17 cellular contexts compared by ENCODE assay signal in genomic region chr2:158487419-158487818, GRCh38. TPM values are rescaled to one million over a fixed set of nuclear protein-coding genes. Genes with fewer than 3 reads are reported as not detected.
A peak's percentile ranks its signal among the peaks of the same experiment; 100 is the strongest.
DNase-seq lines count a peak whose midpoint lies in the region; ATAC-seq and TF ChIP-seq lines count a peak whose summit lies in the region.
"Had no signal": no experiment of that assay in that cellular context is flagged by ENCODE, and none has a peak within 500 bp of the region (broad histone marks: within the 10 kb centered on the region; RNA-seq: fewer than 3 reads in every experiment).

No MANE protein-coding gene starts in this region.

- H3K4me3 ChIP-seq in HEK293 (ENCODE audit: low read depth, low read length) (no peak overlapping the region), astrocyte of the spinal cord (ENCODE audit: low read depth, low read length) (no peak overlapping the region), gastroesophageal sphincter (no peak overlapping the region), skeletal muscle satellite cell (ENCODE audit: low read length) (no peak overlapping the region), ascending aorta (no peak overlapping the region), gastrocnemius medialis (no peak overlapping the region)
- H3K4me3 ChIP-seq: colonic mucosa, neural progenitor cell, transverse colon had no signal

- intact Hi-C loops in ascending aorta (cut with DNase I) (no loop called here), gastrocnemius medialis (cut with DNase I; ENCODE audit: low total_unique reads) (no loop called here)

- H3K27me3 ChIP-seq in gastroesophageal sphincter (no peaks in the 10 kb centered on the region), skeletal muscle satellite cell (ENCODE audit: control insufficient read depth, insufficient read depth, low read length) (no peaks in the 10 kb centered on the region), ascending aorta (no peaks in the 10 kb centered on the region), gastrocnemius medialis (no peaks in the 10 kb centered on the region)
- H3K27me3 ChIP-seq: colonic mucosa, neural progenitor cell, transverse colon had no signal

- no peak for ATAC-seq in gastroesophageal sphincter
- no peak for ATAC-seq in gastrocnemius medialis
- ATAC-seq: activated CD8-positive, alpha-beta memory T cell treated with anti-CD3 and anti-CD28 coated beads, Interleukin-2, amount 10 ng/mL, durations not matched to agents 7 days and 5 days had no signal

- H3K36me3 ChIP-seq in HEK293 (ENCODE audit: control insufficient read depth in 2 of 2, insufficient read depth in 1 of 2, low read length in 2 of 2) (no peaks in the 10 kb centered on the region), gastroesophageal sphincter (no peaks in the 10 kb centered on the region), skeletal muscle satellite cell (ENCODE audit: insufficient read depth, low read length) (no peaks in the 10 kb centered on the region), ascending aorta (no peaks in the 10 kb centered on the region), gastrocnemius medialis (no peaks in the 10 kb centered on the region)
- H3K36me3 ChIP-seq: colonic mucosa, neural progenitor cell, transverse colon had no signal

- in situ Hi-C loops in astrocyte of the spinal cord (cut with HindIII; ENCODE audit: low sequenced_read_pairs) = no loop called here
- in situ Hi-C loops in gastrocnemius medialis (cut with MboI; ENCODE audit: low sequenced_read_pairs in 4 of 4) = no loop called here

- no peaks in the 10 kb centered on the region for H3K9me3 ChIP-seq in HEK293 (ENCODE audit: control insufficient read depth, insufficient read depth, low read depth, low read length)
- no peaks in the 10 kb centered on the region for H3K9me3 ChIP-seq in gastroesophageal sphincter
- no peaks in the 10 kb centered on the region for H3K9me3 ChIP-seq in skeletal muscle satellite cell (replicated peaks; ENCODE audit: low read length)
- no peaks in the 10 kb centered on the region for H3K9me3 ChIP-seq in ascending aorta
- no peaks in the 10 kb centered on the region for H3K9me3 ChIP-seq in gastrocnemius medialis
- H3K9me3 ChIP-seq: colonic mucosa, transverse colon had no signal

- CTCF ChIA-PET in HEK293 (lab: Yijun Ruan, JAX) = interaction anchor here (1.2 to 1.4 kb wide), 2 partner anchors 18 to 307 kb away, joined by 3 to 4 read pairs; no protein-coding TSS in a partner anchor

- TF ChIP-seq POLR2A in gastroesophageal sphincter (IDR thresholded peaks at IDR 0.05) = no peak
- TF ChIP-seq POLR2A in gastrocnemius medialis (IDR thresholded peaks at IDR 0.05) = no peak

- DNase-seq in astrocyte of the spinal cord (ENCODE audit: low read depth, low spot score) = peak; percentile 76
- no peak for DNase-seq in NCI-H510A treated with DMSO at 0.1 percent for 48 hours (lab: John Stamatoyannopoulos, UW)
- no peak for DNase-seq in ascending aorta (ENCODE audit: low spot score in 2 of 2)
- no peak for DNase-seq in NCI-H146 (lab: John Stamatoyannopoulos, UW)
- DNase-seq in gastrocnemius medialis = no peak
- DNase-seq: activated CD8-positive, alpha-beta memory T cell treated with anti-CD3 and anti-CD28 coated beads, Interleukin-2, amount 10 ng/mL, durations not matched to agents 7 days and 5 days; colonic mucosa; head of caudate nucleus; NCI-H1105 treated with DMSO at 0.1 percent for 48 hours; NCI-H69; SHP77 treated with DMSO at 0.1 percent for 48 hours; small intestine; transverse colon had no signal

- peak overlapping the region; percentile 56 for H3K4me2 ChIP-seq in skeletal muscle satellite cell (ENCODE audit: low read length)
- H3K4me2 ChIP-seq: neural progenitor cell had no signal

- POLR2A ChIA-PET in HEK293 (lab: Yijun Ruan, JAX) = no interaction called here

- H3K4me1 ChIP-seq in HEK293 (ENCODE audit: control insufficient read depth, insufficient read depth, low read length) (peaks cover 18% of the 10 kb centered on the region), gastroesophageal sphincter (peaks cover 17 to 63% (median 21%) of the 10 kb centered on the region in 3 donors), skeletal muscle satellite cell (ENCODE audit: control insufficient read depth, insufficient read depth, low read length) (peaks cover 25% of the 10 kb centered on the region), ascending aorta (peaks cover 4 to 16% of the 10 kb centered on the region in 2 donors), gastrocnemius medialis (peaks cover 22 to 34% of the 10 kb centered on the region in 2 donors)
- H3K4me1 ChIP-seq: colonic mucosa had no signal

- H3K27ac ChIP-seq in HEK293 (ENCODE audit: extremely low read depth, low read depth, low read length) (no peak overlapping the region), gastroesophageal sphincter (peak overlapping the region in 3 of 4 donors; percentile 49 to 53 (median 52)), ascending aorta (peak overlapping the region in 1 of 2 donors; percentile 7), gastrocnemius medialis (no peak overlapping the region)
- H3K27ac ChIP-seq: colonic mucosa, neural progenitor cell, transverse colon had no signal

- TF ChIP-seq EP300 in gastroesophageal sphincter (IDR thresholded peaks at IDR 0.05) = no peak

- no peak for TF ChIP-seq CTCF in HEK293 (tag by site-specific recombination; IDR thresholded peaks at IDR 0.05)
- TF ChIP-seq CTCF in astrocyte of the spinal cord (IDR thresholded peaks at IDR 0.05; ENCODE audit: low read depth, low read length) = no peak
- no peak for TF ChIP-seq CTCF in gastroesophageal sphincter (IDR thresholded peaks at IDR 0.05)
- TF ChIP-seq CTCF in ascending aorta (IDR thresholded peaks at IDR 0.05) = no peak
- TF ChIP-seq CTCF in gastrocnemius medialis (IDR thresholded peaks at IDR 0.05 in 4 of 5, conservative IDR thresholded peaks at IDR 0.05 in 1 of 5) = no peak

- H3K9ac ChIP-seq in skeletal muscle satellite cell (ENCODE audit: low read depth, low read length) = no peak overlapping the region
- H3K9ac ChIP-seq: neural progenitor cell had no signal

TF ChIP-seq in HEK293, 187 proteins besides CTCF, POLR2A, EP300 and RAD21:
- TF ChIP-seq ZFHX2 (tag by site-specific recombination; conservative IDR thresholded peaks at IDR 0.05) = no peak
- TF ChIP-seq ZNF596 (tag by site-specific recombination; IDR thresholded peaks at IDR 0.05) = peak; percentile 71
- no peak for TF ChIP-seq ZNF514 (tag by site-specific recombination; IDR thresholded peaks at IDR 0.05)
- peak; percentile 46; the same call in 1 of the 2 replicates for TF ChIP-seq ZNF366 (tag by site-specific recombination; conservative IDR thresholded peaks at IDR 0.05)
- no peak for TF ChIP-seq ZBTB7A (tag by site-specific recombination; IDR thresholded peaks at IDR 0.05; ENCODE audit: low read depth)

RNA-seq across cellular contexts. Expression of gene PKP4, which starts 30.7 kb away (rescaled TPM):
- 100 to 1,000 TPM in 2 of 4 donors, 10 to 100 TPM in 2; 58.2 to 115 (median 89.9) TPM for total RNA-seq in gastroesophageal sphincter
- total RNA-seq in skeletal muscle satellite cell (2012; rRNA removed) = 25.6 and 30.7 TPM in 2 replicates
- 60.8 TPM for total RNA-seq in ascending aorta
- 10 to 100 TPM; 15.3 to 36.0 (median 25.6) TPM for total RNA-seq in gastrocnemius medialis

RNA-seq across cellular contexts. Expression of gene CCDC148, which starts 30.9 kb away (rescaled TPM):
- total RNA-seq in gastroesophageal sphincter (1 to 10 TPM in 2 of 4 donors, under 1 TPM in 2; 0.78 to 1.6 (median 1.1) TPM), ascending aorta (not detected), gastrocnemius medialis (under 1 TPM in 1 of 4 donors, not detected in 3; 0.66 TPM)
- total RNA-seq in skeletal muscle satellite cell (2012; rRNA removed) = 0.22 TPM in 1 of 2 replicates, not detected in the other
- total RNA-seq: activated CD8-positive, alpha-beta memory T cell treated with anti-CD3 and anti-CD28 coated beads, Interleukin-2, amount 10 ng/mL, durations not matched to agents 7 days and 5 days had no signal

Comparison
In these comparisons a context has a peak if more than half of its experiments do, and no peak if none do; other contexts are left out.
1. H3K27ac ChIP-seq: peak in gastroesophageal sphincter (3 of 4); none in HEK293 (single experiment) and gastrocnemius medialis (0 of 4).